Comparison of ENCODE assay signal across 28 cellular contexts in genomic region chr12:115837220-115837619, GRCh38.
"Had no signal": no experiment of that assay in that cellular context is flagged by ENCODE, and none has a peak within 500 bp of the region (broad histone marks: within the 10 kb centered on the region; RNA-seq: fewer than 3 reads in every experiment).

No MANE protein-coding gene starts in this region.

- ATAC-seq: esophagus mucosa, foreskin keratinocyte, gastrocnemius medialis, gastroesophageal sphincter, heart left ventricle, heart right ventricle had no signal

- H3K4me3 Mint-ChIP-seq: dendritic cell treated with granulocyte-macrophage colony-stimulating factor and Interleukin-4, amounts not matched to agents 40 ng/mL and 50 ng/mL, for 4 days; endodermal cell had no signal

- FAIRE-seq: colon, endometrium, endothelial cell of umbilical vein, frontal cortex had no signal

- H3K4me3 ChIP-seq: colonic mucosa, coronary artery, dorsolateral prefrontal cortex, esophagus muscularis mucosa, esophagus squamous epithelium, gastrocnemius medialis, gastroesophageal sphincter, heart left ventricle, heart right ventricle had no signal

- DNase-seq: colonic mucosa; cortex of kidney; dermis blood vessel endothelial cell; dorsolateral prefrontal cortex; effector CD4-positive, alpha-beta T cell; effector CD8-positive, alpha-beta T cell; effector memory CD4-positive, alpha-beta T cell; endodermal cell; erythroblast; esophagus squamous epithelium; foreskin fibroblast; foreskin keratinocyte; foreskin melanocyte; gastrocnemius medialis; glutamatergic neuron; head of caudate nucleus; heart left ventricle; heart right ventricle had no signal

- H3K36me3 ChIP-seq: colonic mucosa, esophagus muscularis mucosa, esophagus squamous epithelium, gastrocnemius medialis, gastroesophageal sphincter, heart left ventricle, heart right ventricle had no signal

- H3K4me1 ChIP-seq: colonic mucosa, esophagus muscularis mucosa, esophagus squamous epithelium, foreskin keratinocyte, gastrocnemius medialis, gastroesophageal sphincter, heart left ventricle, heart right ventricle had no signal

- H3K27ac ChIP-seq: colonic mucosa, coronary artery, dorsolateral prefrontal cortex, epithelial cell of prostate, esophagus muscularis mucosa, esophagus squamous epithelium, foreskin keratinocyte, gastrocnemius medialis, gastroesophageal sphincter, heart left ventricle, heart right ventricle had no signal

- H3K9me3 Mint-ChIP-seq: dendritic cell treated with granulocyte-macrophage colony-stimulating factor and Interleukin-4, amounts not matched to agents 40 ng/mL and 50 ng/mL, for 4 days; endodermal cell had no signal

- H3K27ac Mint-ChIP-seq: dendritic cell treated with granulocyte-macrophage colony-stimulating factor and Interleukin-4, amounts not matched to agents 40 ng/mL and 50 ng/mL, for 4 days; endodermal cell had no signal

- H3K4me1 Mint-ChIP-seq: endodermal cell had no signal

- H3K27me3 ChIP-seq: colonic mucosa, foreskin keratinocyte, heart left ventricle had no signal

- H3K9me3 ChIP-seq: colonic mucosa, esophagus muscularis mucosa, esophagus squamous epithelium, gastrocnemius medialis, heart right ventricle had no signal
